1 cellular context compared by ENCODE assay signal in the genomic region with DNA sequence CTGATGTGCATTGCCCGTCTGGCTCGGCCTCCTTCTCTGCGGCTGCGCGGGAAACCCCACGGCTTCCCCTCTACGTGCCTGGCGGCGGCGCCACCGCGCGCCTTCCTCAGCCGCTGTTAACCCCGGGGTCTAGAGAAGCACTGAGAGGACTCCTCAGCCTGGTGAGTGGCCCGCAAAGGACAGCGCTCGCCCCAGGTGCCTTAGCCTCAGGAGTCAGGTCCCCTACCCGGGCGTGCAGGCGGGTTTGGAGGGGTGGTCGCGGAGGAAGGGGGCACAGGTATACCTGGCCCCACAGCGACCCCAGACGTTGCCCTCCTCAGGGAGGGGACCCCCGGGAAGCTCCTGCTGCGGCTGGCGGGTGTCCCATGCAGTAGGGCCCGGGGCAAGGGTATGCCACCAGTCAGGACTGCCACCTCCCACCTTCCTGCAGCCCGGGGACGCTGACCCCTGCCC.
TF ChIP-seq lines count a peak whose summit lies in the region.

No MANE protein-coding gene starts in this region.

TF ChIP-seq in WTC11, 78 proteins besides CTCF, POLR2A, EP300 and RAD21 (continued from another document):
- TF ChIP-seq, protein P1, sequence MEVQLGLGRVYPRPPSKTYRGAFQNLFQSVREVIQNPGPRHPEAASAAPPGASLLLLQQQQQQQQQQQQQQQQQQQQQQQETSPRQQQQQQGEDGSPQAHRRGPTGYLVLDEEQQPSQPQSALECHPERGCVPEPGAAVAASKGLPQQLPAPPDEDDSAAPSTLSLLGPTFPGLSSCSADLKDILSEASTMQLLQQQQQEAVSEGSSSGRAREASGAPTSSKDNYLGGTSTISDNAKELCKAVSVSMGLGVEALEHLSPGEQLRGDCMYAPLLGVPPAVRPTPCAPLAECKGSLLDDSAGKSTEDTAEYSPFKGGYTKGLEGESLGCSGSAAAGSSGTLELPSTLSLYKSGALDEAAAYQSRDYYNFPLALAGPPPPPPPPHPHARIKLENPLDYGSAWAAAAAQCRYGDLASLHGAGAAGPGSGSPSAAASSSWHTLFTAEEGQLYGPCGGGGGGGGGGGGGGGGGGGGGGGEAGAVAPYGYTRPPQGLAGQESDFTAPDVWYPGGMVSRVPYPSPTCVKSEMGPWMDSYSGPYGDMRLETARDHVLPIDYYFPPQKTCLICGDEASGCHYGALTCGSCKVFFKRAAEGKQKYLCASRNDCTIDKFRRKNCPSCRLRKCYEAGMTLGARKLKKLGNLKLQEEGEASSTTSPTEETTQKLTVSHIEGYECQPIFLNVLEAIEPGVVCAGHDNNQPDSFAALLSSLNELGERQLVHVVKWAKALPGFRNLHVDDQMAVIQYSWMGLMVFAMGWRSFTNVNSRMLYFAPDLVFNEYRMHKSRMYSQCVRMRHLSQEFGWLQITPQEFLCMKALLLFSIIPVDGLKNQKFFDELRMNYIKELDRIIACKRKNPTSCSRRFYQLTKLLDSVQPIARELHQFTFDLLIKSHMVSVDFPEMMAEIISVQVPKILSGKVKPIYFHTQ (CRISPR knock-in tag; IDR thresholded peaks at IDR 0.05): no peak
- TF ChIP-seq ESRRA (CRISPR knock-in tag; IDR thresholded peaks at IDR 0.05; ENCODE audit: borderline replicate concordance): no peak
- no peak for TF ChIP-seq ARID4B (CRISPR knock-in tag; IDR thresholded peaks at IDR 0.05; ENCODE audit: borderline replicate concordance)
- TF ChIP-seq MAX (CRISPR knock-in tag; IDR thresholded peaks at IDR 0.05): no peak
- TF ChIP-seq RELA (CRISPR knock-in tag; IDR thresholded peaks at IDR 0.05; ENCODE audit: borderline replicate concordance): no peak
- no peak for TF ChIP-seq ZNF671 (CRISPR knock-in tag; IDR thresholded peaks at IDR 0.05)
- TF ChIP-seq E2F5 (CRISPR knock-in tag; IDR thresholded peaks at IDR 0.05): no peak
- no peak for TF ChIP-seq EMX1 (CRISPR knock-in tag; IDR thresholded peaks at IDR 0.05)
- no peak for TF ChIP-seq ZNF532 (CRISPR knock-in tag; IDR thresholded peaks at IDR 0.05; ENCODE audit: borderline replicate concordance)
